In genomic region chr2:200129756-200130462, GRCh38 we compare ENCODE assay signal across 19 cellular contexts.
A peak's percentile ranks its signal among the peaks of the same experiment; 100 is the strongest.
DNase-seq lines count a peak whose midpoint lies in the region; ATAC-seq, FAIRE-seq and TF ChIP-seq lines count a peak whose summit lies in the region.
"Had no signal": no experiment of that assay in that cellular context is flagged by ENCODE, and none has a peak within 500 bp of the region (broad histone marks: within the 10 kb centered on the region; RNA-seq: fewer than 3 reads in every experiment).

No MANE protein-coding gene starts in this region.

- TF ChIP-seq POLR2A in A549 (IDR thresholded peaks at IDR 0.05; ENCODE audit: low read length) (no peak), right lobe of liver (IDR thresholded peaks at IDR 0.05) (no peak)

- H3K27ac ChIP-seq in A549 (peak overlapping the region; percentile 6 to 32; a peak in 1 of 6 replicates), PC-3 (ENCODE audit: low read length) (peak overlapping the region; percentile 85), epithelial cell of prostate (peak overlapping the region; percentile 43), right lobe of liver (peak overlapping the region in 1 of 3 donors; percentile 42), pancreas (no peak overlapping the region)
- H3K27ac ChIP-seq: C4-2B, GM23248 had no signal

- ATAC-seq in A549 (no peak; a peak in 1 of 6 replicates), PC-3 (peak; percentile 14; the same call in 1 of the 2 replicates), right lobe of liver (peak; percentile 61 to 80 (median 62)), pancreas (no peak)
- ATAC-seq: Right ventricle myocardium inferior had no signal

- H3K9me3 ChIP-seq in A549 (no peaks in the 10 kb centered on the region), PC-3 (ENCODE audit: low read length) (0 out of 2 replicates have a peak, but pooled peaks cover under 1% of the 10 kb centered on the region), right lobe of liver (no peaks in the 10 kb centered on the region), pancreas (no peaks in the 10 kb centered on the region)

- DNase-seq in A549 (ENCODE audit: low read depth in 1 of 2, low spot score in 1 of 2) (no peak), PC-3 (peak; percentile 43), epithelial cell of prostate (ENCODE audit: low read depth, low spot score) (peak; percentile 24), right lobe of liver (no peak), H7 (no peak), pancreas (no peak), AG08396 (ENCODE audit: low spot score) (no peak)
- DNase-seq in activated T-cell treated with anti-CD3 and anti-CD28 coated beads, Interleukin-2, amount 50 U/mL, for 48 hours, result no peak
- DNase-seq: DMS 273 treated with DMSO at 0.1 percent for 48 hours, Karpas-422, MM.1S, NCI-H1105, NCI-H1694 treated with DMSO at 0.1 percent for 48 hours, NCI-H510A treated with DMSO at 0.1 percent for 48 hours, NCI-H82 had no signal

- no peak for TF ChIP-seq RAD21 in A549 (conservative IDR thresholded peaks at IDR 0.05 in 1 of 2, IDR thresholded peaks at IDR 0.05 in 1 of 2)

- H3K4me1 ChIP-seq in A549, result peaks cover 43% of the 10 kb centered on the region
- peaks cover 31% of the 10 kb centered on the region for H3K4me1 ChIP-seq in PC-3 (ENCODE audit: insufficient read depth, low read length)
- peaks cover 0 to 44% (median 12%) of the 10 kb centered on the region in 4 donors for H3K4me1 ChIP-seq in right lobe of liver
- peaks cover 0 to 8% (median 0%) of the 10 kb centered on the region in 3 donors for H3K4me1 ChIP-seq in pancreas

- no peak overlapping the region for H3K4me3 ChIP-seq in A549
- H3K4me3 ChIP-seq in PC-3 (ENCODE audit: low read length), result no peak overlapping the region
- no peak overlapping the region for H3K4me3 ChIP-seq in right lobe of liver
- no peak overlapping the region for H3K4me3 ChIP-seq in H7 (ENCODE audit: insufficient read depth, low read depth, low read length)
- no peak overlapping the region for H3K4me3 ChIP-seq in pancreas
- H3K4me3 ChIP-seq: GM23248 had no signal

- FAIRE-seq in A549 (lab: Jason Lieb, UNC), result no peak
- no peak for FAIRE-seq in pancreas (lab: Jason Lieb, UNC)
- FAIRE-seq: GM12892 had no signal

- no peaks in the 10 kb centered on the region for H3K36me3 ChIP-seq in PC-3 (ENCODE audit: low read depth, low read length)
- H3K36me3 ChIP-seq in right lobe of liver, result no peaks in the 10 kb centered on the region
- H3K36me3 ChIP-seq in H7 (replicated peaks; ENCODE audit: control insufficient read depth, insufficient read depth, low read length), result no peaks in the 10 kb centered on the region
- no peaks in the 10 kb centered on the region for H3K36me3 ChIP-seq in pancreas

- no peaks in the 10 kb centered on the region for H3K79me2 ChIP-seq in PC-3 (ENCODE audit: low read length)

- H2AFZ ChIP-seq in PC-3 (ENCODE audit: low read length), result no peak overlapping the region
- H2AFZ ChIP-seq: GM23248 had no signal

- TF ChIP-seq CTCF in A549 (IDR thresholded peaks at IDR 0.05), result no peak
- no peak for TF ChIP-seq CTCF in PC-3 (conservative IDR thresholded peaks at IDR 0.05; ENCODE audit: low read depth, low read length)
- no peak for TF ChIP-seq CTCF in right lobe of liver (IDR thresholded peaks at IDR 0.05)
- TF ChIP-seq CTCF in pancreas (IDR thresholded peaks at IDR 0.05), result no peak

- intact Hi-C loops in PC-3 (cut with micrococcal nuclease), result loop anchor here (10.0 kb wide), 1 partner anchor 145 kb away; no protein-coding TSS in a partner anchor
- intact Hi-C loops in right lobe of liver (cut with DNase I), result no loop called here
- intact Hi-C loops in pancreas (cut with DNase I), result no loop called here

- H4K20me1 ChIP-seq in PC-3 (ENCODE audit: low read length), result no peaks in the 10 kb centered on the region

- H3K27me3 ChIP-seq in PC-3 (ENCODE audit: low read length), result no peaks in the 10 kb centered on the region
- H3K27me3 ChIP-seq in right lobe of liver, result no peaks in the 10 kb centered on the region
- H3K27me3 ChIP-seq in H7 (ENCODE audit: control insufficient read depth, insufficient read depth, low read length), result no peaks in the 10 kb centered on the region
- no peaks in the 10 kb centered on the region for H3K27me3 ChIP-seq in pancreas

- TF ChIP-seq EP300 in A549 (IDR thresholded peaks at IDR 0.05), result no peak

- POLR2A ChIA-PET in A549 (lab: Yijun Ruan, JAX), result no interaction called here
- POLR2A ChIA-PET in PC-3 (lab: Charles Lee; ENCODE audit: unreplicated experiment), result no interaction called here

- no TSS peak for BruUV-seq in PC-3 (replicated peaks; lab: Mats Ljungman, UMichigan)

- CTCF ChIA-PET in A549 (lab: Yijun Ruan, JAX) (interaction anchor here (1.0 to 1.9 kb wide), 3 partner anchors 12 to 342 kb away, joined by 3 to 6 read pairs (median 3); no protein-coding TSS in a partner anchor), PC-3 (lab: Charles Lee) (no interaction called here)

- H3K9me2 ChIP-seq in PC-3 (replicated peaks; ENCODE audit: low read length), result no peaks in the 10 kb centered on the region

- WGBS in A549 (ENCODE audit: missing lambda C conversion rate), result 78% methylated on average over 2 of the region's 2 CpGs
- WGBS in right lobe of liver (ENCODE audit: insufficient coverage, low coverage, low lambda C conversion rate, missing lambda C conversion rate), result 54% methylated on average over 2 of the region's 2 CpGs
- WGBS in pancreas, 2 donors, result 81 to 86% methylated on average over 2 of the region's 2 CpGs

- H3F3A ChIP-seq in PC-3 (ENCODE audit: low read length, unreplicated experiment), result no peaks in the 10 kb centered on the region

- peak overlapping the region; percentile 32; the same call in 1 of the 3 replicates for H3K4me2 ChIP-seq in A549
- peak overlapping the region; percentile 55; the same call in 1 of the 2 replicates for H3K4me2 ChIP-seq in PC-3 (ENCODE audit: low read length)

- H3K9ac ChIP-seq in PC-3 (ENCODE audit: low read length), result no peak overlapping the region
- H3K9ac ChIP-seq: GM23248 had no signal

TF ChIP-seq in A549, 52 proteins besides CTCF, POLR2A, EP300 and RAD21:
- TF ChIP-seq CHD4 (IDR thresholded peaks at IDR 0.05; ENCODE audit: borderline replicate concordance) (no peak), TFCP2L1 (CRISPR knock-in tag; IDR thresholded peaks at IDR 0.05) (no peak)
TF ChIP-seq in A549: peak in this region for 0.

Comparison
In these comparisons a context has a peak if more than half of its experiments do, and no peak if none do; other contexts are left out.
1. ATAC-seq: peak in PC-3 (single experiment) and right lobe of liver (4 of 4); none in A549 (0 of 2) and pancreas (0 of 4).
2. DNase-seq: peak in PC-3 (single experiment) and epithelial cell of prostate (single experiment); none in A549 (0 of 2), right lobe of liver (0 of 3), H7 (single experiment), pancreas (0 of 6), activated T-cell treated with anti-CD3 and anti-CD28 coated beads, Interleukin-2, amount 50 U/mL, for 48 hours (0 of 2) and AG08396 (single experiment).
3. H3K27ac ChIP-seq: peak in A549 (2 of 2), PC-3 (single experiment) and epithelial cell of prostate (single experiment); none in pancreas (0 of 4).